Comparison of ENCODE assay signal across 4 cellular contexts in the genomic region with DNA sequence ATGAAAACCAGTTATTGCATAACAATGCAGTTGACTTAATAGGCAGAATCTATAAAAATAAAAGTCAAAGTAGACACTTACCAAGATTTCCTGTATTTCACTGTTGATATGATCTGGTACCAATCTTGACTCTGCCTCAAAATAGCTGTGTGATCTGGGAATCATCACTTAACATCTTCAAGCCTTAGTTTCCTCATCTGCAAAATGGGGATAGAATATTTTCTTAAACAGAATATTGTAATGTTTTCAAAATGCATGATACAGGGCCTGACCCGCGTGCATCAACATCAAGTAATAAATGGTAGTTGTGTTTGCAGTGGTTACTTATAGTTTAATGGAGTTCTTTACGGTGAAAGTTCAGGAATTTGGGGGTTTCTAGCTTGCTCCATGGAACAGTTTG. TPM values are rescaled to one million over a fixed set of nuclear protein-coding genes. Genes with fewer than 3 reads are reported as not detected.
"Had no signal": no experiment of that assay in that cellular context is flagged by ENCODE, and none has a peak within 500 bp of the region (broad histone marks: within the 10 kb centered on the region; RNA-seq: fewer than 3 reads in every experiment).

No MANE protein-coding gene starts in this region.

RNA-seq across cellular contexts. Expression of a gene that starts 10.9 kb away (rescaled TPM):
- total RNA-seq: HT-29, HT1080 had no signal
- polyA plus RNA-seq: IgD-negative memory B cell had no signal

RNA-seq across cellular contexts. Expression of a gene that starts 26.1 kb away (rescaled TPM):
- total RNA-seq: HT-29, HT1080, IMR-90 had no signal
- polyA plus RNA-seq: IgD-negative memory B cell, IMR-90 had no signal

RNA-seq across cellular contexts. Expression of a gene that starts 51.3 kb away (rescaled TPM):
- total RNA-seq: HT-29, HT1080, IMR-90 had no signal
- polyA plus RNA-seq: IgD-negative memory B cell, IMR-90 had no signal
